In genomic region chr22:26756675-26757293, GRCh38 we compare ENCODE assay signal across 8 cellular contexts.
DNase-seq lines count a peak whose midpoint lies in the region; ATAC-seq and TF ChIP-seq lines count a peak whose summit lies in the region.

No MANE protein-coding gene starts in this region.

- H3K36me3 ChIP-seq in HCT116 (ENCODE audit: control insufficient read depth in 1 of 2, insufficient read depth in 2 of 2, low read length in 2 of 2), result no peaks in the 10 kb centered on the region
- H3K36me3 ChIP-seq in brain microvascular endothelial cell (replicated peaks), result no peaks in the 10 kb centered on the region

- peak overlapping the region; percentile 69 for H3K4me2 ChIP-seq in HCT116 (ENCODE audit: low read length)

- TF ChIP-seq POLR2A in HCT116 (IDR thresholded peaks at IDR 0.05; ENCODE audit: borderline replicate concordance, extremely low read depth, insufficient read depth, insufficient read length), result no peak

- POLR2A ChIA-PET in HCT116 (lab: Charles Lee), result no interaction called here

- TF ChIP-seq RAD21 in HCT116 (IDR thresholded peaks at IDR 0.05; ENCODE audit: low read depth), result peak; percentile 68

- RAD21 ChIA-PET in HCT116 (lab: Charles Lee; ENCODE audit: low non-redundant PET in 1 of 2, low total read pairs in 2 of 2, uncharacterized antibody in 2 of 2, unreplicated experiment in 2 of 2), result interaction anchor here in 1 of 2 experiments (0.6 to 1.2 kb wide), 2 partner anchors 78 to 1628 kb away, joined by 3 to 4 read pairs; no protein-coding TSS in a partner anchor

- peak; percentile 70 for TF ChIP-seq CTCF in AG09319 (IDR thresholded peaks at IDR 0.05; ENCODE audit: low read depth, low read length)
- peak; percentile 36 to 92 (median 78); a peak in 5 of 6 replicates for TF ChIP-seq CTCF in HCT116 (IDR thresholded peaks at IDR 0.05 in 2 of 3, conservative IDR thresholded peaks at IDR 0.05 in 1 of 3; ENCODE audit: borderline replicate concordance in 1 of 3, insufficient read depth in 1 of 3, low read depth in 2 of 3, low read length in 2 of 3)
- peak; percentile 79 for TF ChIP-seq CTCF in brain microvascular endothelial cell (IDR thresholded peaks at IDR 0.05; ENCODE audit: low read depth, low read length, missing control alignments)

- in situ Hi-C loops in brain microvascular endothelial cell (cut with HindIII; ENCODE audit: low pct_ligation_motif_present, low sequenced_read_pairs), result no loop called here

- intact Hi-C loops in HCT116 (cut with micrococcal nuclease), result loop anchor here (2.0 to 5.0 kb wide), 4 partner anchors 1046 to 1836 kb away; partner anchors contain the start of gene MN1

- ATAC-seq in HCT116 (peak; percentile 90), GM18861 (IDR thresholded peaks at IDR 0.05; ENCODE audit: unreplicated experiment) (no peak), GM21528 (IDR thresholded peaks at IDR 0.05; ENCODE audit: low FRiP score, unreplicated experiment) (no peak)

- H2AFZ ChIP-seq in HCT116 (ENCODE audit: low read depth, low read length, poor library complexity, severe bottlenecking), result no peak overlapping the region

- peaks cover 0 to 4% of the 10 kb centered on the region in 2 experiments; a peak in 1 of 4 replicates for H3K4me1 ChIP-seq in HCT116 (ENCODE audit: control insufficient read depth in 1 of 2, insufficient read depth in 2 of 2, low read length in 2 of 2)

- H3K27me3 ChIP-seq in HCT116 (ENCODE audit: insufficient read depth, low read length) (no peaks in the 10 kb centered on the region), brain microvascular endothelial cell (replicated peaks) (no peaks in the 10 kb centered on the region)

- no peaks in the 10 kb centered on the region for H3K9me2 ChIP-seq in HCT116 (ENCODE audit: insufficient read depth)

- DNase-seq in AG09319 (ENCODE audit: extremely low read depth, low read depth), result no peak
- peak; percentile 8 for DNase-seq in HCT116 (ENCODE audit: low read depth, low spot score)
- peak; percentile 46 for DNase-seq in SW480 (ENCODE audit: low spot score)
- DNase-seq in brain microvascular endothelial cell, result peak; percentile 49
- DNase-seq in iris pigment epithelial cell (ENCODE audit: low read depth), result peak; percentile 56
- DNase-seq in stimulated activated CD4-positive, alpha-beta T cell treated with anti-CD3 and anti-CD28 coated beads, Interleukin-15, amount 100 ng/mL, for 48 hours (ENCODE audit: low read depth in 2 of 2), result peak; percentile 14 to 24

- no TSS peak for BruUV-seq in HCT116 (replicated peaks; lab: Mats Ljungman, UMichigan)

- H3K9ac ChIP-seq in HCT116 (ENCODE audit: low read length), result no peak overlapping the region

- H3K27ac ChIP-seq in HCT116 (ENCODE audit: low read depth, low read length) (no peak overlapping the region), brain microvascular endothelial cell (peak overlapping the region; percentile 41)

- no peaks in the 10 kb centered on the region for H3K79me2 ChIP-seq in HCT116 (ENCODE audit: insufficient read depth, low read length)

- H3K9me3 ChIP-seq in HCT116 (ENCODE audit: control insufficient read depth in 1 of 2, insufficient read depth in 1 of 2, low read depth in 1 of 2, low read length in 2 of 2), result peaks cover 0 to 5% of the 10 kb centered on the region in 2 experiments; a peak in 1 of 4 replicates

- CTCF ChIA-PET in HCT116 (lab: Charles Lee), result interaction anchor here (0.7 to 1.7 kb wide), 6 partner anchors 11 to 1837 kb away, joined by 3 to 5 read pairs (median 3); no protein-coding TSS in a partner anchor

- H3K4me3 ChIP-seq in HCT116 (replicated peaks in 1 of 2; ENCODE audit: low read depth in 1 of 2, low read length in 2 of 2), result peak overlapping the region; percentile 7 to 24; a peak in 1 of 4 replicates
- peak overlapping the region; percentile 42 for H3K4me3 ChIP-seq in brain microvascular endothelial cell (ENCODE audit: low read depth, low read length)

- H4K20me1 ChIP-seq in HCT116 (ENCODE audit: insufficient read depth), result no peaks in the 10 kb centered on the region

TF ChIP-seq in HCT116, 20 proteins besides CTCF, POLR2A, EP300 and RAD21:
- TF ChIP-seq EGR1 (IDR thresholded peaks at IDR 0.05; ENCODE audit: low read depth) (peak; percentile 62; the same call in 1 of the 2 replicates), SP1 (IDR thresholded peaks at IDR 0.05; ENCODE audit: low read depth) (no peak), EZH2phosphoT487 (IDR thresholded peaks at IDR 0.05; ENCODE audit: borderline replicate concordance) (no peak)
